ENCODE assay signal across 20 cellular contexts in the genomic region with DNA sequence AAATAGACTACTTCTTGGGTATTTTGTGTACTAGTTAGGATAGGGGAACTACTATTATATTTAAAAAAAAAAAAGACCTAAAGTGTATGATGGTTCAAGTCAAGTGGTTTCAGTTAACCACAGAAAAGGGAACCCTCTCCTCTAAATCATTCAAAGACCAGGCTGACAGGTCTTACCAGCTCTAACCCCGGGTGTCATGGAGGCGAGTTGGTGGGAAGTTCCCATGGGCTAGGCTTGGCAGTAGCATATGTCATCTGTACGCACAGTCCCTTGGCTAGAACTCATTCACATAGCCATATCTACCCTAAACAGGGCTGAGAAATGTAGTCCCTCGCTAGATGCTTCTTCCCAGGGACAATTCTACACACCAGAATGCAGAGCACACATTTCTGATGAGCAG. TPM values are rescaled to one million over a fixed set of nuclear protein-coding genes. Genes with fewer than 3 reads are reported as not detected.
"Had no signal": no experiment of that assay in that cellular context is flagged by ENCODE, and none has a peak within 500 bp of the region (broad histone marks: within the 10 kb centered on the region; RNA-seq: fewer than 3 reads in every experiment).

No MANE protein-coding gene starts in this region.

- H3K4me1 ChIP-seq: esophagus squamous epithelium, lower lobe of right lung, parathyroid adenoma, sigmoid colon, testis, upper lobe of left lung had no signal

- H3K27ac ChIP-seq: cardiac muscle cell, esophagus squamous epithelium, lower lobe of right lung, neutrophil, parathyroid adenoma, sigmoid colon, testis, upper lobe of left lung, WERI-Rb-1 had no signal

- H3K4me3 ChIP-seq: cardiac muscle cell, esophagus squamous epithelium, lower lobe of right lung, sigmoid colon, testis, upper lobe of left lung had no signal

- H3K9me3 ChIP-seq: esophagus squamous epithelium, lower lobe of right lung, neutrophil, sigmoid colon, testis, upper lobe of left lung had no signal

- H3K9ac ChIP-seq: parathyroid adenoma had no signal

- FAIRE-seq: endothelial cell of umbilical vein had no signal

- H3K79me2 ChIP-seq: parathyroid adenoma had no signal

- ATAC-seq: left cardiac atrium; lower lobe of right lung; natural killer cell; stimulated activated effector memory CD8-positive, alpha-beta T cell treated with anti-CD3 and anti-CD28 coated beads, Interleukin-12 subunit alpha, Interleukin-12 subunit beta, amount 100 ng/mL, for 72 hours had no signal

- DNase-seq: activated CD4-positive, alpha-beta T cell treated with anti-CD3 and anti-CD28 coated beads, Interleukin-2, amount 50 U/mL, for 4 hours; activated gamma-delta T cell treated with Interleukin-2 at 50 U/mL for 16 hours; amygdala; effector CD8-positive, alpha-beta T cell; esophagus squamous epithelium; left cardiac atrium; lower lobe of right lung; natural killer cell; sigmoid colon; stimulated activated CD4-positive, alpha-beta T cell treated with anti-CD3 and anti-CD28 coated beads, Interleukin-4, amount 100 ng/mL, for 24 hours; T-helper 2 cell; testis; upper lobe of left lung; WERI-Rb-1 had no signal

- H3K27me3 ChIP-seq: cardiac muscle cell, sigmoid colon, testis, upper lobe of left lung had no signal

- H2AFZ ChIP-seq: parathyroid adenoma had no signal

- H3K36me3 ChIP-seq: cardiac muscle cell, esophagus squamous epithelium, lower lobe of right lung, neutrophil, sigmoid colon, upper lobe of left lung, WERI-Rb-1 had no signal

RNA-seq across cellular contexts. Expression of gene KCNMA1, which starts 37.7 kb away (rescaled TPM):
- total RNA-seq: activated T-helper 1 cell treated with anti-CD3 and anti-CD28 coated beads, Interleukin-12 subunit alpha, Interleukin-12 subunit beta, Interleukin-2, Interleukin-4 antibody, amounts not matched to agents 30 ng/mL and 10 ng/mL and 1 ng/mL, durations not matched to agents 14 hours and 24 hours and 36 hours had no signal
